Comparison of ENCODE assay signal across 28 cellular contexts in the genomic region with DNA sequence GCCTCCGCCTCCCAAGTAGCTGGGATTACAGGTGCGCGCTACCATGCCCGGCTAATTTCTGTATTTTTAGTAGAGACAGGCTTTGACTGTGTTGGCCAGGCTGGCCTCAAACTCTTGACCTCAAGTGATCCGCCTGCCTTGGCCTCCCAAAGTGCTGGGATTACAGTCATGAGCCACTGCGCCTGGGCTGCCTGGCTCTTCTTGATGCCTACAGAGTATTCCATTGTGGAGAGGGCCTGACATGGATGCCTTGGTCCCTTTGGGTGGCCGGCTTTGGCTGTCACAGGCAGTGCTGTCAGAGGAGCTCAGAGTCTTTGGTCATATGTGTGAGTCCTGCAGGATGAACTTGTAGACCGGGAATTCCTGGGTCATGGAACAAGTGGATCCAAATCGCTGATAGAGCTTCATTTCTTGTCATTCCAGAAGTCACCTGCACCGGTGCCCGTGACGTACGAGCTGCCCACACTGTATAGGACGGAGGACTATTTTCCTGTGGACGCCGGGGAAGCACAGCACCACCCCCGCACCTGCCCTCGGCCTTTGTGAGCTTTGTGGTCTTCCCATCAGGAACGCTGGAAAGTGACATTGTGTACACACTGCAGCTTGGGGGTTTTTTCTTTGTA.
"Had no signal": no experiment of that assay in that cellular context is flagged by ENCODE, and none has a peak within 500 bp of the region (broad histone marks: within the 10 kb centered on the region; RNA-seq: fewer than 3 reads in every experiment).

No MANE protein-coding gene starts in this region.

- H3K27me3 ChIP-seq: brain microvascular endothelial cell, cardiac muscle cell, MG63 had no signal

- H3K27me3 Mint-ChIP-seq: activated CD4-positive, alpha-beta T cell treated with anti-CD3 and anti-CD28 coated beads for 36 hours; activated CD8-positive, alpha-beta T cell treated with anti-CD3 and anti-CD28 coated beads for 36 hours; activated naive CD8-positive, alpha-beta T cell; T-cell had no signal

- H3K4me3 Mint-ChIP-seq: activated CD4-positive, alpha-beta T cell treated with anti-CD3 and anti-CD28 coated beads for 36 hours; activated CD8-positive, alpha-beta T cell treated with anti-CD3 and anti-CD28 coated beads for 36 hours; activated naive CD4-positive, alpha-beta T cell treated with anti-CD3 and anti-CD28 coated beads for 36 hours; activated naive CD8-positive, alpha-beta T cell; activated T-helper 1 cell treated with anti-CD3 and anti-CD28 coated beads, Interleukin-12 subunit alpha, Interleukin-12 subunit beta, Interleukin-2, Interleukin-4 antibody, amounts not matched to agents 30 ng/mL and 10 ng/mL and 1 ng/mL, durations not matched to agents 14 hours and 24 hours and 36 hours; T-cell had no signal

- H3K27ac ChIP-seq: brain microvascular endothelial cell, cardiac muscle cell, SK-N-MC, VCaP had no signal

- DNase-seq: activated CD4-positive, alpha-beta T cell treated with anti-CD3 and anti-CD28 coated beads for 36 hours; activated CD8-positive, alpha-beta memory T cell treated with anti-CD3 and anti-CD28 coated beads, Interleukin-2, amount 50 U/mL, for 4 hours; activated CD8-positive, alpha-beta T cell treated with anti-CD3 and anti-CD28 coated beads for 36 hours; activated gamma-delta T cell; activated naive CD4-positive, alpha-beta T cell treated with anti-CD3 and anti-CD28 coated beads for 36 hours; brain microvascular endothelial cell; MG63; MV-4-11; NCI-H1092 treated with DMSO at 0.1 percent for 48 hours; NCI-H1417 treated with DMSO at 0.1 percent for 48 hours; NCI-H1694; NCI-H2029; NCI-H2107; NCI-H2171 treated with DMSO at 0.1 percent for 48 hours; NCI-H226; NCI-H510A; NCI-H526 treated with DMSO at 0.1 percent for 48 hours; NCI-H82; T-cell; T-helper 2 cell; T1000 had no signal

- FAIRE-seq: TTC549 had no signal

- H3K9me3 ChIP-seq: MG63 had no signal

- ATAC-seq: activated CD4-positive, alpha-beta T cell treated with anti-CD3 and anti-CD28 coated beads for 36 hours; activated CD8-positive, alpha-beta T cell treated with anti-CD3 and anti-CD28 coated beads for 36 hours; Right ventricle myocardium inferior; T-cell had no signal

- H3K36me3 Mint-ChIP-seq: activated naive CD8-positive, alpha-beta T cell had no signal

- H3K27ac Mint-ChIP-seq: activated CD4-positive, alpha-beta T cell treated with anti-CD3 and anti-CD28 coated beads for 36 hours; activated CD8-positive, alpha-beta T cell treated with anti-CD3 and anti-CD28 coated beads for 36 hours; activated naive CD4-positive, alpha-beta T cell treated with anti-CD3 and anti-CD28 coated beads for 36 hours; activated naive CD8-positive, alpha-beta T cell; activated T-helper 1 cell treated with anti-CD3 and anti-CD28 coated beads, Interleukin-12 subunit alpha, Interleukin-12 subunit beta, Interleukin-2, Interleukin-4 antibody, amounts not matched to agents 30 ng/mL and 10 ng/mL and 1 ng/mL, durations not matched to agents 14 hours and 24 hours and 36 hours; T-cell had no signal

- H3K4me3 ChIP-seq: cardiac muscle cell, MG63, SK-N-MC had no signal

- H3K36me3 ChIP-seq: brain microvascular endothelial cell, cardiac muscle cell, MG63 had no signal

- H3K9me3 Mint-ChIP-seq: activated CD8-positive, alpha-beta T cell treated with anti-CD3 and anti-CD28 coated beads for 36 hours; activated naive CD4-positive, alpha-beta T cell treated with anti-CD3 and anti-CD28 coated beads for 36 hours; activated T-helper 1 cell treated with anti-CD3 and anti-CD28 coated beads, Interleukin-12 subunit alpha, Interleukin-12 subunit beta, Interleukin-2, Interleukin-4 antibody, amounts not matched to agents 30 ng/mL and 10 ng/mL and 1 ng/mL, durations not matched to agents 14 hours and 24 hours and 36 hours; T-cell had no signal

- H3K4me1 Mint-ChIP-seq: activated CD4-positive, alpha-beta T cell treated with anti-CD3 and anti-CD28 coated beads for 36 hours; T-cell had no signal
